Comparison of ENCODE assay signal across 8 cellular contexts in the genomic region with DNA sequence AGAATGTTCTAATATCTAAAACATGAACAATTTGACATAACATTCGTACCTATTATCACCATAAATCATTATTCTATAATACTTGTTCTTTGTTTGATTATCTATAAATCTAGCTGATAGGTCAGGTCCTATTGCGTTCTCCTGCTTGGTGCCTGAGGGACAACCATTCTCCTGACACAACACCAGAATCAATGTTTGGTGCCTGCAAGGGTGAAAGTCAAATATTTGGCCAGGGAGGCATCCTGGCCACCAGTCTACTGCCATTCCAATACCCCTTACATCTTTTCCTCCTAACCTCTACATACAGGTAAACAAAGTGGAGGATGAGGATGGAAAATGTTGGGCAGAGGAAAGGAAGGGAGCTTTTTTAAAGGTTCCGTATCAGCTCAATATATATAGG.
"Had no signal": no experiment of that assay in that cellular context is flagged by ENCODE, and none has a peak within 500 bp of the region (broad histone marks: within the 10 kb centered on the region; RNA-seq: fewer than 3 reads in every experiment).

No MANE protein-coding gene starts in this region.

- H3K9ac ChIP-seq: KMS-11 had no signal

- H3K27me3 Mint-ChIP-seq: IgD-negative memory B cell had no signal

- H3K9me3 Mint-ChIP-seq: IgD-negative memory B cell had no signal

- H3K27ac Mint-ChIP-seq: IgD-negative memory B cell had no signal

- H3K4me3 Mint-ChIP-seq: IgD-negative memory B cell had no signal

- H3K4me2 ChIP-seq: KMS-11 had no signal

- H3K27ac ChIP-seq: KMS-11 had no signal

- FAIRE-seq: HTR-8/SVneo had no signal

- DNase-seq: GOT3, H7, HCEC 1CT, Karpas-422, KBM-7 had no signal
